Comparison of ENCODE assay signal across 8 cellular contexts in genomic region chr9:65675589-65676021, GRCh38. TPM values are rescaled to one million over a fixed set of nuclear protein-coding genes. Genes with fewer than 3 reads are reported as not detected.
DNase-seq lines count a peak whose midpoint lies in the region; ATAC-seq and TF ChIP-seq lines count a peak whose summit lies in the region.
"Not testable (repeated sequence)": the region's sequence is repeated elsewhere in the genome, so short reads cannot be mapped to it uniquely, and the experiment has no call there.

Gene ZNG1E (plus strand): TSS chr9:65675928. CDS start chr9:65675977, 49 bp downstream.

- not testable (repeated sequence) for H3K27me3 ChIP-seq in MG63; ascending aorta; lung (ENCODE audit: control insufficient read depth, insufficient read depth)

- H3K4me3 ChIP-seq in MG63 (peak within 1 kb of the TSS; percentile 43), ascending aorta (peak within 1 kb of the TSS; percentile 51 to 57), fibroblast of pulmonary artery (replicated peaks; ENCODE audit: low read depth, low read length) (peak within 1 kb of the TSS; percentile 59), skeletal muscle cell (ENCODE audit: low read depth, low read length) (peak within 1 kb of the TSS; percentile 48)
- not testable (repeated sequence) for H3K4me3 ChIP-seq in lung

- not testable (repeated sequence) for ATAC-seq in lung (ENCODE audit: insufficient read depth, low FRiP score)

- H3K27me3 Mint-ChIP-seq in activated CD4-positive, alpha-beta T cell treated with anti-CD3 and anti-CD28 coated beads, Interleukin-2, amount 10 ng/mL, durations not matched to agents 7 days and 5 days = not testable (repeated sequence)

- CTCF ChIA-PET in activated CD4-positive, alpha-beta T cell treated with anti-CD3 and anti-CD28 coated beads, Interleukin-2, amount 10 ng/mL, durations not matched to agents 7 days and 5 days (lab: Charles Lee) = not testable (repeated sequence)

- TF ChIP-seq CTCF in ascending aorta (IDR thresholded peaks at IDR 0.05); fibroblast of pulmonary artery (IDR thresholded peaks at IDR 0.05; ENCODE audit: low read length, missing control alignments); lung (IDR thresholded peaks at IDR 0.05; ENCODE audit: control extremely low read depth, extremely low read depth); subcutaneous adipose tissue (IDR thresholded peaks at IDR 0.05; ENCODE audit: low read depth): not testable (repeated sequence)

- in situ Hi-C loops in G401 (cut with HindIII; ENCODE audit: low sequenced_read_pairs) = not testable (repeated sequence)

- not testable (repeated sequence) for H3K4me1 ChIP-seq in ascending aorta; lung (ENCODE audit: control insufficient read depth in 2 of 2, insufficient read depth in 2 of 2, low read length in 2 of 2)

- 0 to 1% methylated on average over 10 to 23 of the region's 33 CpGs for WGBS in lung, 2 donors

- peak within 1 kb of the TSS; percentile 80 for H3K27ac Mint-ChIP-seq in activated CD4-positive, alpha-beta T cell treated with anti-CD3 and anti-CD28 coated beads, Interleukin-2, amount 10 ng/mL, durations not matched to agents 7 days and 5 days

- not testable (repeated sequence) for H3K9me3 Mint-ChIP-seq in activated CD4-positive, alpha-beta T cell treated with anti-CD3 and anti-CD28 coated beads, Interleukin-2, amount 10 ng/mL, durations not matched to agents 7 days and 5 days

- peak within 1 kb of the TSS; percentile 61 to 68 for H3K27ac ChIP-seq in ascending aorta
- peak within 1 kb of the TSS; percentile 72 to 74 for H3K27ac ChIP-seq in lung (ENCODE audit: low read depth in 1 of 2, low read length in 1 of 2)

- intact Hi-C loops in ascending aorta (cut with DNase I) = not testable (repeated sequence)

- H3K4me3 Mint-ChIP-seq in activated CD4-positive, alpha-beta T cell treated with anti-CD3 and anti-CD28 coated beads, Interleukin-2, amount 10 ng/mL, durations not matched to agents 7 days and 5 days = peak within 1 kb of the TSS; percentile 74

- not testable (repeated sequence) for H3K36me3 ChIP-seq in MG63; ascending aorta; lung (ENCODE audit: control insufficient read depth in 2 of 2, insufficient read depth in 2 of 2, low read length in 2 of 2)

- H3K9me3 ChIP-seq in MG63; ascending aorta; lung (ENCODE audit: control insufficient read depth in 2 of 2, insufficient read depth in 1 of 2, low read length in 1 of 2): not testable (repeated sequence)

- DNase-seq in G401 (ENCODE audit: low spot score) (peak; percentile 56), MG63 (peak; percentile 18), ascending aorta (ENCODE audit: low spot score in 2 of 2) (peak; percentile 9 to 74), fibroblast of pulmonary artery (ENCODE audit: low read depth) (peak; percentile 16), lung (ENCODE audit: low spot score) (peak; percentile 79)
- peak; percentile 68 for DNase-seq in activated CD4-positive, alpha-beta T cell treated with anti-CD3 and anti-CD28 coated beads, Interleukin-2, amount 10 ng/mL, durations not matched to agents 7 days and 5 days
- not testable (repeated sequence) for DNase-seq in skeletal muscle cell (ENCODE audit: low read depth)

- not testable (repeated sequence) for H3K4me1 Mint-ChIP-seq in activated CD4-positive, alpha-beta T cell treated with anti-CD3 and anti-CD28 coated beads, Interleukin-2, amount 10 ng/mL, durations not matched to agents 7 days and 5 days

- H3K36me3 Mint-ChIP-seq in activated CD4-positive, alpha-beta T cell treated with anti-CD3 and anti-CD28 coated beads, Interleukin-2, amount 10 ng/mL, durations not matched to agents 7 days and 5 days (ENCODE audit: low read depth) = not testable (repeated sequence)

- POLR2A ChIA-PET in activated CD4-positive, alpha-beta T cell treated with anti-CD3 and anti-CD28 coated beads, Interleukin-2, amount 10 ng/mL, durations not matched to agents 7 days and 5 days (lab: Charles Lee) = not testable (repeated sequence)

RNA-seq across cellular contexts. Expression of gene ZNG1E, which starts in this region (rescaled TPM):
- total RNA-seq in G401 (2014; rRNA removed; shearing (Covaris generic)) = 29.8 and 39.9 TPM in 2 replicates
- 10.3 and 28.6 TPM in 2 replicates for total RNA-seq in MG63 (2014; rRNA removed; shearing (Covaris generic); ENCODE audit: low replicate concordance)
- 10 to 100 TPM; 36.9 to 40.8 TPM for total RNA-seq in activated CD4-positive, alpha-beta T cell treated with anti-CD3 and anti-CD28 coated beads, Interleukin-2, amount 10 ng/mL, durations not matched to agents 7 days and 5 days
- total RNA-seq in ascending aorta = 9.2 TPM
- 10 to 100 TPM; 31.1 to 57.9 TPM for total RNA-seq in lung
- 10 to 100 TPM; 24.4 to 78.5 TPM for polyA plus RNA-seq in lung
- total RNA-seq in subcutaneous adipose tissue = 10 to 100 TPM; 36.5 to 46.8 (median 44.8) TPM
